20 cellular contexts compared by ENCODE assay signal in genomic region chr12:4455849-4456248, GRCh38. TPM values are rescaled to one million over a fixed set of nuclear protein-coding genes. Genes with fewer than 3 reads are reported as not detected.
"Had no signal": no experiment of that assay in that cellular context is flagged by ENCODE, and none has a peak within 500 bp of the region (broad histone marks: within the 10 kb centered on the region; RNA-seq: fewer than 3 reads in every experiment).

No MANE protein-coding gene starts in this region.

RNA-seq across cellular contexts. Expression of gene FGF6, which starts 10.2 kb away (rescaled TPM):
- total RNA-seq: dermis microvascular lymphatic vessel endothelial cell; esophagus squamous epithelium; heart right ventricle; kidney epithelial cell; left cardiac atrium; left lung; lower leg skin; lung microvascular endothelial cell; mesothelial cell of epicardium; mucosa of descending colon; natural killer cell treated with Interleukin-12 subunit alpha and Interleukin-12 subunit beta and Interleukin-15 and Interleukin-18, amount 100 ng/mL, for 72 hours; neural crest cell; omental fat pad; pancreas; posterior vena cava; pulmonary artery endothelial cell; spleen; thoracic aorta; tibial nerve; upper lobe of left lung had no signal
